Comparison of ENCODE assay signal across 1 cellular context in the genomic region with DNA sequence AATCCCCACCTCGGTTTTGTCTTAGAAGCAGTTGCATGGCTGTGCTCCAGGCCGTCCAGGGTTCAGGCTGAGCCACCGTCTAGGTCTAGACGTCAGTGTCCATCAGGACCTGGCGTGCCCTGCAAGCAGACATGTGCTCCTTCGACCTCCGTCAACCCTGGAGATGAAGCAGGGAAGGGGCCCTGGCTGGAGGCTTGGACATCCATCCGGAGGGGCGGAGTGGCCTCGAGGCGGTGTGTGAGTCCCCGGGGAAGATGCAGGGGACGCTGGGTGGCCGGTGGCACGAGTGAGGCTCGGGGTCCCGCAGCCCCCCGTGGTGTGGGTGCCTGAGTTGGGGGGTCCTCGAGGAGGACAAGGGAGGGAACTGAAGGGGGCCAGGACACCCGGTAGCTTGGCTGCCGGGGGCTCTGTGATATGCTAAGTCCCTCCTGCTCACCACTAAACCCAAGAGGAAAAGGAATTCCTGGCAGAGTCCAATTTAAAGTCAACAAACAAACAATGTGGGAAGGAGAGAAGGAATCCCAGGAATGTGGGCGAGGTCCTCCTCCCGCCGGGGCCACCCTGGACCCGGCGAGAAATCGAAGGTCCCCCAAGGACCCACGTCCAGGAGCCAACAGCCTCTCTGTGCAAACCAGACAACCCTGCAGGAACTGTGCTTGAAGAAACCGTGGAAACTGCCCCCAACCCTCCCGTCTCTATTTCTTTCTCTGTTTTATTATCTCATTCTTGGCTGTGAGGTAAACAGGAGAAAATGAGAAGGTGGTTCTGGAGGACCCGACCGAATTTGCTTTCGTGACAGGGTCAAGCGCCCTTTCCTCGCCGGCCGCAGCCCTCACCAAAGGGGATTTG.
TF ChIP-seq lines count a peak whose summit lies in the region.

No MANE protein-coding gene starts in this region.

TF ChIP-seq in HepG2, 621 proteins besides CTCF, POLR2A, EP300 and RAD21 (continued from another document and continues in another):
- TF ChIP-seq ZBTB34 (CRISPR knock-in tag; IDR thresholded peaks at IDR 0.05), result no peak
- 0 out of 2 replicates have a peak, but pooled peaks have one; percentile 35 for TF ChIP-seq KDM4B (CRISPR knock-in tag; IDR thresholded peaks at IDR 0.05)
- TF ChIP-seq TBX2 (CRISPR knock-in tag; IDR thresholded peaks at IDR 0.05; ENCODE audit: borderline replicate concordance), result peak; percentile 55; the same call in 1 of the 2 replicates
- no peak for TF ChIP-seq PCBP1 (IDR thresholded peaks at IDR 0.05; ENCODE audit: borderline replicate concordance, low read depth, low read length)
- TF ChIP-seq RCOR2 (CRISPR knock-in tag; IDR thresholded peaks at IDR 0.05), result peak; percentile 80
- no peak for TF ChIP-seq ZNF547 (CRISPR knock-in tag; IDR thresholded peaks at IDR 0.05)
- no peak for TF ChIP-seq ZFP82 (CRISPR knock-in tag; IDR thresholded peaks at IDR 0.05; ENCODE audit: borderline replicate concordance)
- peak; percentile 87 for TF ChIP-seq PAXIP1 (CRISPR knock-in tag; conservative IDR thresholded peaks at IDR 0.05)
- TF ChIP-seq ASH2L (IDR thresholded peaks at IDR 0.05; ENCODE audit: insufficient read length, low read depth, low read length), result peak; percentile 47
- TF ChIP-seq JUNB (CRISPR knock-in tag; IDR thresholded peaks at IDR 0.05; ENCODE audit: borderline replicate concordance), result no peak
- TF ChIP-seq BRCA1 (CRISPR knock-in tag; IDR thresholded peaks at IDR 0.05), result no peak
- TF ChIP-seq NR2F2 (IDR thresholded peaks at IDR 0.05; ENCODE audit: borderline replicate concordance, low read depth), result no peak
- TF ChIP-seq ARNT2 (CRISPR knock-in tag; IDR thresholded peaks at IDR 0.05; ENCODE audit: low read depth), result no peak; the same call in 1 of the 2 replicates
- no peak for TF ChIP-seq KLF9 (CRISPR knock-in tag; IDR thresholded peaks at IDR 0.05; ENCODE audit: low read depth)
- no peak for TF ChIP-seq SMAD3 (CRISPR knock-in tag; IDR thresholded peaks at IDR 0.05)
- TF ChIP-seq ZNF768 (CRISPR knock-in tag; IDR thresholded peaks at IDR 0.05), result peak; percentile 81
- peak; percentile 48 for TF ChIP-seq IRF2 (CRISPR knock-in tag; IDR thresholded peaks at IDR 0.05)
- TF ChIP-seq ZFP1 (CRISPR knock-in tag; IDR thresholded peaks at IDR 0.05), result no peak
- TF ChIP-seq ZNF33B (CRISPR knock-in tag; IDR thresholded peaks at IDR 0.05), result no peak
- TF ChIP-seq ZNF691 (CRISPR knock-in tag; IDR thresholded peaks at IDR 0.05; ENCODE audit: borderline replicate concordance, low read depth), result no peak
- 0 out of 2 replicates have a peak, but pooled peaks have one; percentile 35 for TF ChIP-seq SKIL (CRISPR knock-in tag; IDR thresholded peaks at IDR 0.05; ENCODE audit: borderline replicate concordance)
- TF ChIP-seq, protein P1, sequence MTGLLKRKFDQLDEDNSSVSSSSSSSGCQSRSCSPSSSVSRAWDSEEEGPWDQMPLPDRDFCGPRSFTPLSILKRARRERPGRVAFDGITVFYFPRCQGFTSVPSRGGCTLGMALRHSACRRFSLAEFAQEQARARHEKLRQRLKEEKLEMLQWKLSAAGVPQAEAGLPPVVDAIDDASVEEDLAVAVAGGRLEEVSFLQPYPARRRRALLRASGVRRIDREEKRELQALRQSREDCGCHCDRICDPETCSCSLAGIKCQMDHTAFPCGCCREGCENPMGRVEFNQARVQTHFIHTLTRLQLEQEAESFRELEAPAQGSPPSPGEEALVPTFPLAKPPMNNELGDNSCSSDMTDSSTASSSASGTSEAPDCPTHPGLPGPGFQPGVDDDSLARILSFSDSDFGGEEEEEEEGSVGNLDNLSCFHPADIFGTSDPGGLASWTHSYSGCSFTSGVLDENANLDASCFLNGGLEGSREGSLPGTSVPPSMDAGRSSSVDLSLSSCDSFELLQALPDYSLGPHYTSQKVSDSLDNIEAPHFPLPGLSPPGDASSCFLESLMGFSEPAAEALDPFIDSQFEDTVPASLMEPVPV (CRISPR knock-in tag; IDR thresholded peaks at IDR 0.05), result 0 out of 2 replicates have a peak, but pooled peaks have one; percentile 53
- TF ChIP-seq NRL (CRISPR knock-in tag; IDR thresholded peaks at IDR 0.05; ENCODE audit: borderline replicate concordance), result no peak
- peak; percentile 67; the same call in 1 of the 2 replicates for TF ChIP-seq ZNF274 (CRISPR knock-in tag; IDR thresholded peaks at IDR 0.05)
- TF ChIP-seq ZNF777 (CRISPR knock-in tag; IDR thresholded peaks at IDR 0.05), result peak; percentile 95
- peak; percentile 47; the same call in 1 of the 2 replicates for TF ChIP-seq YEATS4 (CRISPR knock-in tag; IDR thresholded peaks at IDR 0.05; ENCODE audit: borderline replicate concordance)
- TF ChIP-seq SIN3A (IDR thresholded peaks at IDR 0.05; ENCODE audit: borderline replicate concordance, low read depth, low read length), result peak; percentile 68; the same call in 1 of the 2 replicates
- no peak for TF ChIP-seq ZNF552 (CRISPR knock-in tag; IDR thresholded peaks at IDR 0.05; ENCODE audit: borderline replicate concordance)
- TF ChIP-seq NR2F6 (IDR thresholded peaks at IDR 0.05), result no peak
- TF ChIP-seq NR2F6 (CRISPR knock-in tag; IDR thresholded peaks at IDR 0.05), result peak; percentile 48
- no peak for TF ChIP-seq STAT5B (CRISPR knock-in tag; IDR thresholded peaks at IDR 0.05)
- TF ChIP-seq KDM5B (CRISPR knock-in tag; IDR thresholded peaks at IDR 0.05; ENCODE audit: borderline replicate concordance), result peak; percentile 60; the same call in 1 of the 2 replicates
- TF ChIP-seq NCOR1 (IDR thresholded peaks at IDR 0.05; ENCODE audit: borderline replicate concordance, low read length), result peak; percentile 19; the same call in 1 of the 2 replicates
- 0 out of 2 replicates have a peak, but pooled peaks have one; percentile 62 for TF ChIP-seq ZNF770 (CRISPR knock-in tag; IDR thresholded peaks at IDR 0.05)
- no peak for TF ChIP-seq ZNF550 (CRISPR knock-in tag; IDR thresholded peaks at IDR 0.05; ENCODE audit: borderline replicate concordance)
- TF ChIP-seq SMARCC2 (IDR thresholded peaks at IDR 0.05), result no peak
- TF ChIP-seq BRD4 (CRISPR knock-in tag; IDR thresholded peaks at IDR 0.05), result 0 out of 2 replicates have a peak, but pooled peaks have one; percentile 14
- peak; percentile 44; the same call in 1 of the 2 replicates for TF ChIP-seq THAP11 (CRISPR knock-in tag; IDR thresholded peaks at IDR 0.05)
- TF ChIP-seq, protein P2, sequence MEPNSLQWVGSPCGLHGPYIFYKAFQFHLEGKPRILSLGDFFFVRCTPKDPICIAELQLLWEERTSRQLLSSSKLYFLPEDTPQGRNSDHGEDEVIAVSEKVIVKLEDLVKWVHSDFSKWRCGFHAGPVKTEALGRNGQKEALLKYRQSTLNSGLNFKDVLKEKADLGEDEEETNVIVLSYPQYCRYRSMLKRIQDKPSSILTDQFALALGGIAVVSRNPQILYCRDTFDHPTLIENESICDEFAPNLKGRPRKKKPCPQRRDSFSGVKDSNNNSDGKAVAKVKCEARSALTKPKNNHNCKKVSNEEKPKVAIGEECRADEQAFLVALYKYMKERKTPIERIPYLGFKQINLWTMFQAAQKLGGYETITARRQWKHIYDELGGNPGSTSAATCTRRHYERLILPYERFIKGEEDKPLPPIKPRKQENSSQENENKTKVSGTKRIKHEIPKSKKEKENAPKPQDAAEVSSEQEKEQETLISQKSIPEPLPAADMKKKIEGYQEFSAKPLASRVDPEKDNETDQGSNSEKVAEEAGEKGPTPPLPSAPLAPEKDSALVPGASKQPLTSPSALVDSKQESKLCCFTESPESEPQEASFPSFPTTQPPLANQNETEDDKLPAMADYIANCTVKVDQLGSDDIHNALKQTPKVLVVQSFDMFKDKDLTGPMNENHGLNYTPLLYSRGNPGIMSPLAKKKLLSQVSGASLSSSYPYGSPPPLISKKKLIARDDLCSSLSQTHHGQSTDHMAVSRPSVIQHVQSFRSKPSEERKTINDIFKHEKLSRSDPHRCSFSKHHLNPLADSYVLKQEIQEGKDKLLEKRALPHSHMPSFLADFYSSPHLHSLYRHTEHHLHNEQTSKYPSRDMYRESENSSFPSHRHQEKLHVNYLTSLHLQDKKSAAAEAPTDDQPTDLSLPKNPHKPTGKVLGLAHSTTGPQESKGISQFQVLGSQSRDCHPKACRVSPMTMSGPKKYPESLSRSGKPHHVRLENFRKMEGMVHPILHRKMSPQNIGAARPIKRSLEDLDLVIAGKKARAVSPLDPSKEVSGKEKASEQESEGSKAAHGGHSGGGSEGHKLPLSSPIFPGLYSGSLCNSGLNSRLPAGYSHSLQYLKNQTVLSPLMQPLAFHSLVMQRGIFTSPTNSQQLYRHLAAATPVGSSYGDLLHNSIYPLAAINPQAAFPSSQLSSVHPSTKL (CRISPR knock-in tag; IDR thresholded peaks at IDR 0.05), result peak; percentile 66
- TF ChIP-seq, protein P3, sequence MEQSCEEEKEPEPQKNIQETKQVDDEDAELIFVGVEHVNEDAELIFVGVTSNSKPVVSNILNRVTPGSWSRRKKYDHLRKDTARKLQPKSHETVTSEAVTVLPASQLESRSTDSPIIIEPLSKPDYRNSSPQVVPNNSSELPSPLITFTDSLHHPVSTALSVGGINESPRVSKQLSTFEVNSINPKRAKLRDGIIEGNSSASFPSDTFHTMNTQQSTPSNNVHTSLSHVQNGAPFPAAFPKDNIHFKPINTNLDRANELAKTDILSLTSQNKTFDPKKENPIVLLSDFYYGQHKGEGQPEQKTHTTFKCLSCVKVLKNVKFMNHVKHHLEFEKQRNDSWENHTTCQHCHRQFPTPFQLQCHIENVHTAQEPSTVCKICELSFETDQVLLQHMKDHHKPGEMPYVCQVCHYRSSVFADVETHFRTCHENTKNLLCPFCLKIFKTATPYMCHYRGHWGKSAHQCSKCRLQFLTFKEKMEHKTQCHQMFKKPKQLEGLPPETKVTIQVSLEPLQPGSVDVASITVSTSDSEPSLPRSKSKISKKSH (CRISPR knock-in tag; IDR thresholded peaks at IDR 0.05; ENCODE audit: borderline replicate concordance), result no peak
- no peak for TF ChIP-seq ZNF619 (CRISPR knock-in tag; IDR thresholded peaks at IDR 0.05)
- no peak for TF ChIP-seq ARID2 (CRISPR knock-in tag; IDR thresholded peaks at IDR 0.05; ENCODE audit: borderline replicate concordance)
